In the genomic region with DNA sequence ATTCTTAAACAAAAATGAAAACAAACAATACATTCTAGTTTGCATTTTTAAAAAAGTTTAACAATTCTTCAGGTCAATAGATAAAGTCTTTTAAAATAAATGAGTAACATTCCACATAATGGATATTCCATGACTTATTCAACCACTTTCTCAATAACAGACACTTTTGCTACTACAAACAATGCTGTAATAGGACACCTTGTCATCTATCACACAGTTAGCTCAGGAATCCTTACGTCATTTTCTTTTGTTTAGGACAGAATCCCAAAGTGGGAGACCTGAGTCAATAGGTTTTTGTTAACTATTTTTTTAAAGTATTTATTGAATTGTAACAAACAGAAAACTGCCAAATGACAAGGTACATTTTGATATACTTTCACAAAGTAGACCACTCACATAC, we compare ENCODE assay signal across 19 cellular contexts.
"Had no signal": no experiment of that assay in that cellular context is flagged by ENCODE, and none has a peak within 500 bp of the region (broad histone marks: within the 10 kb centered on the region; RNA-seq: fewer than 3 reads in every experiment).

No MANE protein-coding gene starts in this region.

- H3K9me3 Mint-ChIP-seq: memory B cell had no signal

- H3K4me1 ChIP-seq: colonic mucosa, gastroesophageal sphincter, heart right ventricle had no signal

- H3K4me3 Mint-ChIP-seq: activated CD4-positive, alpha-beta T cell treated with anti-CD3 and anti-CD28 coated beads for 36 hours; activated naive CD8-positive, alpha-beta T cell; brain; endodermal cell; memory B cell; WTC11 had no signal

- H3K4me1 Mint-ChIP-seq: activated CD4-positive, alpha-beta T cell treated with anti-CD3 and anti-CD28 coated beads for 36 hours; brain; endodermal cell had no signal

- DNase-seq: activated CD4-positive, alpha-beta T cell treated with anti-CD3 and anti-CD28 coated beads for 36 hours; activated CD4-positive, alpha-beta T cell treated with anti-CD3 and anti-CD28 coated beads, Interleukin-2, amount 50 U/mL, for 48 hours; amniotic stem cell; central memory CD4-positive, alpha-beta T cell; colonic mucosa; endodermal cell; erythroblast; heart right ventricle; kidney glomerular epithelial cell; left ventricle myocardium superior; occipital lobe; posterior cingulate gyrus; retina; stimulated activated naive CD4-positive, alpha-beta T cell had no signal

- H3K36me3 ChIP-seq: colonic mucosa had no signal

- H3K9me3 ChIP-seq: colonic mucosa, gastroesophageal sphincter had no signal

- H3K27me3 ChIP-seq: colonic mucosa, gastroesophageal sphincter, heart right ventricle had no signal

- H3K4me3 ChIP-seq: colonic mucosa, gastroesophageal sphincter, heart right ventricle had no signal

- ATAC-seq: activated CD4-positive, alpha-beta T cell treated with anti-CD3 and anti-CD28 coated beads for 36 hours; gastroesophageal sphincter; heart right ventricle; left ventricle myocardium superior; WTC11 had no signal

- H3K27ac ChIP-seq: colonic mucosa, gastroesophageal sphincter, heart right ventricle had no signal

- H3K27me3 Mint-ChIP-seq: activated CD4-positive, alpha-beta T cell treated with anti-CD3 and anti-CD28 coated beads for 36 hours; activated naive CD8-positive, alpha-beta T cell; brain; memory B cell had no signal

- H3K27ac Mint-ChIP-seq: activated CD4-positive, alpha-beta T cell treated with anti-CD3 and anti-CD28 coated beads for 36 hours; brain; endodermal cell; memory B cell; WTC11 had no signal
